17 cellular contexts compared by ENCODE assay signal in genomic region chr3:39811561-39811960, GRCh38. TPM values are rescaled to one million over a fixed set of nuclear protein-coding genes. Genes with fewer than 3 reads are reported as not detected.
DNase-seq lines count a peak whose midpoint lies in the region; TF ChIP-seq lines count a peak whose summit lies in the region.
"Had no signal": no experiment of that assay in that cellular context is flagged by ENCODE, and none has a peak within 500 bp of the region (broad histone marks: within the 10 kb centered on the region; RNA-seq: fewer than 3 reads in every experiment).

No MANE protein-coding gene starts in this region.

- H3K27ac ChIP-seq in coronary artery (no peak overlapping the region), right atrium auricular region (no peak overlapping the region)
- H3K27ac ChIP-seq: C4-2B had no signal

- H3K27ac Mint-ChIP-seq in Calu3 (ENCODE audit: unreplicated experiment) (no peak overlapping the region), nephron (no peak overlapping the region), HFFc6 (no peak overlapping the region)
- H3K27ac Mint-ChIP-seq: B cell; CD4-positive, alpha-beta memory T cell had no signal

- no peak for TF ChIP-seq CTCF in Calu3 (IDR thresholded peaks at IDR 0.05; ENCODE audit: unreplicated experiment)
- no peak for TF ChIP-seq CTCF in coronary artery (IDR thresholded peaks at IDR 0.05)
- TF ChIP-seq CTCF in nephron (IDR thresholded peaks at IDR 0.05; ENCODE audit: unreplicated experiment in 3 of 3), result no peak
- no peak for TF ChIP-seq CTCF in HFFc6 (IDR thresholded peaks at IDR 0.05)
- no peak for TF ChIP-seq CTCF in right atrium auricular region (IDR thresholded peaks at IDR 0.05)

- H3K36me3 Mint-ChIP-seq in Calu3 (ENCODE audit: insufficient read depth, unreplicated experiment) (peaks cover 22% of the 10 kb centered on the region), nephron (ENCODE audit: low read depth) (no peaks in the 10 kb centered on the region), HFFc6 (ENCODE audit: low read depth) (no peaks in the 10 kb centered on the region)

- intact Hi-C loops in Calu3 (cut with micrococcal nuclease; ENCODE audit: unreplicated experiment), result loop anchor here (5.0 kb wide), 4 partner anchors 101 to 306 kb away; no protein-coding TSS in a partner anchor

- no peak for DNase-seq in Calu3
- DNase-seq in NCI-H69 (lab: John Stamatoyannopoulos, UW), result peak; percentile 55
- DNase-seq in coronary artery (ENCODE audit: low spot score), result no peak
- DNase-seq in epidermal melanocyte (ENCODE audit: insufficient read length, low spot score), result no peak
- DNase-seq in AG20443 (ENCODE audit: low spot score), result no peak
- DNase-seq in HFFc6, result no peak
- no peak for DNase-seq in right atrium auricular region (ENCODE audit: low spot score)
- DNase-seq: ACHN; CD4-positive, alpha-beta memory T cell; DMS153; DND-41; GF-D8; IMR-90 had no signal

- H3K27me3 ChIP-seq in right atrium auricular region, result peaks cover 0 to 9% of the 10 kb centered on the region in 2 donors

- H3K9me3 Mint-ChIP-seq in Calu3 (ENCODE audit: low read depth, unreplicated experiment) (no peaks in the 10 kb centered on the region), nephron (no peaks in the 10 kb centered on the region), HFFc6 (no peaks in the 10 kb centered on the region)

- H3K4me1 Mint-ChIP-seq in Calu3 (ENCODE audit: low read depth, unreplicated experiment) (peaks cover 21% of the 10 kb centered on the region), nephron (peaks cover 17% of the 10 kb centered on the region), HFFc6 (ENCODE audit: low read depth) (peaks cover 7% of the 10 kb centered on the region)

- BruUV-seq in Calu3 (replicated peaks; lab: Mats Ljungman, UMichigan), result no TSS peak

- no peaks in the 10 kb centered on the region for H3K9me3 ChIP-seq in right atrium auricular region

- H3K4me3 ChIP-seq in coronary artery (peak overlapping the region; percentile 1), right atrium auricular region (no peak overlapping the region)

- H3K27me3 Mint-ChIP-seq in Calu3 (ENCODE audit: unreplicated experiment) (peaks cover 44% of the 10 kb centered on the region), nephron (ENCODE audit: low read depth) (peaks cover 86% of the 10 kb centered on the region), HFFc6 (ENCODE audit: insufficient read depth) (peaks cover 20% of the 10 kb centered on the region)

- H3K4me1 ChIP-seq in right atrium auricular region, result peaks cover 0 to 17% of the 10 kb centered on the region in 2 donors

- no peaks in the 10 kb centered on the region for H3K36me3 ChIP-seq in right atrium auricular region

- H3K4me3 Mint-ChIP-seq in Calu3 (ENCODE audit: low read depth, unreplicated experiment) (peak overlapping the region; percentile 94), nephron (peak overlapping the region; percentile 2 to 46 (median 38)), HFFc6 (no peak overlapping the region)

- CTCF ChIA-PET in Calu3 (lab: Charles Lee), result interaction anchor here (0.6 kb wide), 1 partner anchor 240 kb away, joined by 6 read pairs; no protein-coding TSS in a partner anchor

RNA-seq across cellular contexts. Expression of gene MYRIP, which starts 2.2 kb away (rescaled TPM):
- total RNA-seq in Calu3 (2022), result 5.2 and 5.6 TPM in 2 replicates
- total RNA-seq in HFFc6 (2021; fragmentation: NEBNext Ultra II Directional; extraction: Animal tissue kit (Norgen Biotek cat#: 25700)), result under 1 TPM in 5 of 6 experiments, not detected in 1; 0.07 to 0.28 (median 0.13) TPM
- total RNA-seq in right atrium auricular region, result 1 to 10 TPM; 4.2 to 7.1 TPM
- total RNA-seq: A172; CD4-positive, alpha-beta memory T cell; IMR-90 had no signal
